35 cellular contexts compared by ENCODE assay signal in genomic region chr4:160956875-160957274, GRCh38.
"Had no signal": no experiment of that assay in that cellular context is flagged by ENCODE, and none has a peak within 500 bp of the region (broad histone marks: within the 10 kb centered on the region; RNA-seq: fewer than 3 reads in every experiment).

No MANE protein-coding gene starts in this region.

- H3K4me1 ChIP-seq: SJCRH30 had no signal

- H3K27me3 Mint-ChIP-seq: T-cell had no signal

- H3K36me3 ChIP-seq: MG63, SJCRH30 had no signal

- DNase-seq: Kasumi-1, KG1, MG63, NCI-H1048, NCI-H1092 treated with DMSO at 0.1 percent for 48 hours, NCI-H1105 treated with DMSO at 0.1 percent for 48 hours, NCI-H1417, NCI-H1436, NCI-H146, NCI-H1694, NCI-H187, NCI-H1930, NCI-H2029 treated with DMSO at 0.1 percent for 48 hours, NCI-H2081 treated with DMSO at 0.1 percent for 48 hours, NCI-H2107, NCI-H2171, NCI-H226, NCI-H446 treated with DMSO at 0.1 percent for 48 hours, NCI-H510A, NCI-H524, NCI-H526, NCI-H69, NCI-H748 treated with DMSO at 0.1 percent for 48 hours, NCI-H82, PC-9, SHP77, SIG-M5, SJCRH30, T-cell had no signal

- H3K27me3 ChIP-seq: MG63, SJCRH30 had no signal

- H3K27ac Mint-ChIP-seq: T-cell had no signal

- H3K36me3 Mint-ChIP-seq: T-cell had no signal

- H3K27ac ChIP-seq: PC-9, RWPE1, SJCRH30, SK-N-MC had no signal

- H3K4me1 Mint-ChIP-seq: T-cell had no signal

- H3K9me3 ChIP-seq: MG63, SJCRH30 had no signal

- H3K4me3 Mint-ChIP-seq: T-cell had no signal

- H2AFZ ChIP-seq: PC-9 had no signal

- ATAC-seq: K562, Panc1, Right ventricle myocardium inferior, SK-N-SH treated with all-trans-retinoic acid at 6 μM for 48 hours, T-cell had no signal

- H3K4me2 ChIP-seq: PC-9 had no signal

- H3K4me3 ChIP-seq: K562, MG63, PC-9, SJCRH30, SK-N-MC had no signal
